ENCODE assay signal across 8 cellular contexts in the genomic region with DNA sequence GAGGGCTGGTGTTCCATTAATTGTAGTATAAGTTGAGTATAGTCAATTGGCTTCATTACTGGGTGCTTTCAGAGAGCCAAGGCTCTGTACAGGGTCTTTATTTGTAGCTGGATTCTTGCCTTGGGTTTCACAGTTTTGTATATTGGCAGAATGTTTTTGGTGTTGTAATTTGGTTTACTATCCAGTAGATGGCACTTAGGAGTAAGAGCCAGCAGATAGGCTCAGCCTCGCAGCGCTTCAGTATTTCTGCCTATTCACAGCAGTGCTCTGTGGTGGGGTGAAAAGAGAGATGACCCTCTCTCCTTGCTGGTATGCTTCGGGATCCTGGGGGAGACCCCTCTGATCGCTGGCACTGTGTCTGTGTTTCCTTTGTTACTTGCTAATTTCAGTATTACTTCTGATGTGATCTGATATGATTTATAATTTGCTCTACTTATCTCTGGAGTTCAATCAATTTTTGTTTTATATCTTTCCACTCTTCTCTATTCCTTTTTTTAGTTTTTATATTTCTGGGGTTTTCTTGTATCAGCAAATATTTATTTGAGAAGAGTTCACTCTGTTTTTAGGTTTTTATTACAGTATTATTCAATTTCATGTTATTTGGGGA. TPM values are rescaled to one million over a fixed set of nuclear protein-coding genes. Genes with fewer than 3 reads are reported as not detected.
DNase-seq lines count a peak whose midpoint lies in the region; ATAC-seq, FAIRE-seq and TF ChIP-seq lines count a peak whose summit lies in the region.

No MANE protein-coding gene starts in this region.

- H3K36me3 Mint-ChIP-seq in activated CD4-positive, alpha-beta T cell treated with anti-CD3 and anti-CD28 coated beads for 36 hours (ENCODE audit: low read depth), result no peaks in the 10 kb centered on the region
- H3K36me3 Mint-ChIP-seq in T-helper 2 cell treated with Interferon-gamma antibody and Interleukin-4, amounts not matched to agents 5 μg/mL and 100 μg/mL, for 36 hours (ENCODE audit: low read depth), result no peaks in the 10 kb centered on the region

- H3K27ac ChIP-seq in foreskin keratinocyte, result no peak overlapping the region
- no peak overlapping the region for H3K27ac ChIP-seq in osteoblast (ENCODE audit: low read depth, low read length)

- no peaks in the 10 kb centered on the region for H3K9me3 ChIP-seq in osteoblast (ENCODE audit: low read depth, low read length)

- no peaks in the 10 kb centered on the region for H3K4me1 ChIP-seq in foreskin keratinocyte
- H3K4me1 ChIP-seq in osteoblast (ENCODE audit: insufficient read depth, low read length), result no peaks in the 10 kb centered on the region

- H3K4me3 Mint-ChIP-seq in activated CD4-positive, alpha-beta T cell treated with anti-CD3 and anti-CD28 coated beads for 36 hours, result no peak overlapping the region
- H3K4me3 Mint-ChIP-seq in T-helper 2 cell treated with Interferon-gamma antibody and Interleukin-4, amounts not matched to agents 5 μg/mL and 100 μg/mL, for 36 hours, result no peak overlapping the region

- H3K79me2 ChIP-seq in osteoblast (ENCODE audit: insufficient read depth, low read length), result no peaks in the 10 kb centered on the region

- H3K27ac Mint-ChIP-seq in activated CD4-positive, alpha-beta T cell treated with anti-CD3 and anti-CD28 coated beads for 36 hours, result no peak overlapping the region
- H3K27ac Mint-ChIP-seq in T-helper 2 cell treated with Interferon-gamma antibody and Interleukin-4, amounts not matched to agents 5 μg/mL and 100 μg/mL, for 36 hours, result no peak overlapping the region

- CTCF ChIA-PET in BJ (lab: Yijun Ruan, JAX), result interaction anchor here (0.7 to 1.9 kb wide), 6 partner anchors 11 to 543 kb away, joined by 3 to 8 read pairs (median 4); no protein-coding TSS in a partner anchor
- CTCF ChIA-PET in activated CD4-positive, alpha-beta T cell treated with anti-CD3 and anti-CD28 coated beads for 36 hours (lab: Charles Lee), result interaction anchor here (0.6 to 1.6 kb wide), 7 partner anchors 9 to 543 kb away, joined by 3 to 13 read pairs (median 4); no protein-coding TSS in a partner anchor

- no peaks in the 10 kb centered on the region for H3K4me1 Mint-ChIP-seq in activated CD4-positive, alpha-beta T cell treated with anti-CD3 and anti-CD28 coated beads for 36 hours
- H3K4me1 Mint-ChIP-seq in T-helper 2 cell treated with Interferon-gamma antibody and Interleukin-4, amounts not matched to agents 5 μg/mL and 100 μg/mL, for 36 hours (ENCODE audit: low read depth), result no peaks in the 10 kb centered on the region

- H3K4me2 ChIP-seq in osteoblast (ENCODE audit: insufficient read depth, low read length), result no peak overlapping the region

- intact Hi-C loops in activated CD4-positive, alpha-beta T cell treated with anti-CD3 and anti-CD28 coated beads for 36 hours (cut with DNase I, micrococcal nuclease), result loop anchor here (1.0 to 2.0 kb wide), 3 partner anchors 59 to 542 kb away; no protein-coding TSS in a partner anchor

- TF ChIP-seq CTCF in BJ (IDR thresholded peaks at IDR 0.05; ENCODE audit: insufficient read depth, low read depth, low read length) (peak; percentile 75), foreskin keratinocyte (conservative IDR thresholded peaks at IDR 0.05) (peak; percentile 64), osteoblast (IDR thresholded peaks at IDR 0.05; ENCODE audit: extremely low read depth, low read depth, low read length) (peak; percentile 56)

- ATAC-seq in HG02852 (IDR thresholded peaks at IDR 0.05; ENCODE audit: unreplicated experiment) (peak; percentile 95), foreskin keratinocyte (peak; percentile 85)
- peak; percentile 60 for ATAC-seq in activated CD4-positive, alpha-beta T cell treated with anti-CD3 and anti-CD28 coated beads for 36 hours

- H4K20me1 ChIP-seq in osteoblast (ENCODE audit: insufficient read depth, low read length), result no peaks in the 10 kb centered on the region

- H3K4me3 ChIP-seq in BJ (ENCODE audit: low read depth, low read length) (no peak overlapping the region), osteoblast (ENCODE audit: insufficient read depth, low read length) (no peak overlapping the region)

- H3K36me3 ChIP-seq in BJ (ENCODE audit: control insufficient read depth, insufficient read depth, low read length), result no peaks in the 10 kb centered on the region
- no peaks in the 10 kb centered on the region for H3K36me3 ChIP-seq in osteoblast (ENCODE audit: insufficient read depth, low read length)

- H3K27me3 Mint-ChIP-seq in activated CD4-positive, alpha-beta T cell treated with anti-CD3 and anti-CD28 coated beads for 36 hours, result peaks cover 14% of the 10 kb centered on the region
- peaks cover 7% of the 10 kb centered on the region for H3K27me3 Mint-ChIP-seq in T-helper 2 cell treated with Interferon-gamma antibody and Interleukin-4, amounts not matched to agents 5 μg/mL and 100 μg/mL, for 36 hours (ENCODE audit: low read depth)

- DNase-seq in BJ (ENCODE audit: low read depth) (no peak), GM18507 (ENCODE audit: extremely low spot score, insufficient read length, low read depth) (no peak), NCI-H1092 treated with DMSO at 0.1 percent for 48 hours (lab: John Stamatoyannopoulos, UW) (peak; percentile 67), foreskin keratinocyte (peak; percentile 5 to 29), osteoblast (ENCODE audit: insufficient read length, low spot score, missing footprints) (no peak)
- DNase-seq in activated CD4-positive, alpha-beta T cell treated with anti-CD3 and anti-CD28 coated beads for 36 hours, result peak; percentile 37
- DNase-seq in T-helper 2 cell treated with Interferon-gamma antibody and Interleukin-4, amounts not matched to agents 5 μg/mL and 100 μg/mL, for 36 hours (ENCODE audit: low spot score), result no peak

- POLR2A ChIA-PET in BJ (lab: Charles Lee), result no interaction called here
- POLR2A ChIA-PET in activated CD4-positive, alpha-beta T cell treated with anti-CD3 and anti-CD28 coated beads for 36 hours (lab: Charles Lee), result no interaction called here

- peak; percentile 81 for FAIRE-seq in GM18507 (lab: Jason Lieb, UNC)

- H3K27me3 ChIP-seq in BJ (ENCODE audit: control insufficient read depth, insufficient read depth, low read length) (no peaks in the 10 kb centered on the region), foreskin keratinocyte (peaks cover 6% of the 10 kb centered on the region), osteoblast (ENCODE audit: insufficient read depth, low read length) (no peaks in the 10 kb centered on the region)

- H2AFZ ChIP-seq in osteoblast (ENCODE audit: low read length), result no peak overlapping the region

- no peaks in the 10 kb centered on the region for H3K9me3 Mint-ChIP-seq in activated CD4-positive, alpha-beta T cell treated with anti-CD3 and anti-CD28 coated beads for 36 hours (ENCODE audit: low read depth)
- no peaks in the 10 kb centered on the region for H3K9me3 Mint-ChIP-seq in T-helper 2 cell treated with Interferon-gamma antibody and Interleukin-4, amounts not matched to agents 5 μg/mL and 100 μg/mL, for 36 hours

RNA-seq across cellular contexts. Expression of a gene that starts 52.2 kb away (rescaled TPM):
- polyA plus RNA-seq in BJ (2011; rRNA removed), result not detected in 2 replicates
- polyA minus RNA-seq in BJ (2011; rRNA and poly(A)+ RNA removed), result not detected in 2 replicates
- total RNA-seq in activated CD4-positive, alpha-beta T cell treated with anti-CD3 and anti-CD28 coated beads for 36 hours, result under 1 TPM; 0.02 to 0.05 TPM
- not detected in 2 replicates for total RNA-seq in foreskin keratinocyte
- polyA plus RNA-seq in foreskin keratinocyte, result not detected in 2 replicates
- 0.59 and 1.1 TPM in 2 replicates for total RNA-seq in osteoblast

Comparison
In these comparisons a context has a peak if more than half of its experiments do, and no peak if none do; other contexts are left out.
1. DNase-seq: peak in NCI-H1092 treated with DMSO at 0.1 percent for 48 hours (single experiment), activated CD4-positive, alpha-beta T cell treated with anti-CD3 and anti-CD28 coated beads for 36 hours (single experiment) and foreskin keratinocyte (2 of 2); none in BJ (single experiment), GM18507 (single experiment), osteoblast (single experiment) and T-helper 2 cell treated with Interferon-gamma antibody and Interleukin-4, amounts not matched to agents 5 μg/mL and 100 μg/mL, for 36 hours (single experiment).
2. Peak in every context shown above with its lines, with median percentiles within 50 percentile points of each other: CTCF ChIP-seq and ATAC-seq.